Comparison of ENCODE assay signal across 7 cellular contexts in genomic region chr16:89720859-89721643, GRCh38.
DNase-seq lines count a peak whose midpoint lies in the region; ATAC-seq and TF ChIP-seq lines count a peak whose summit lies in the region.

TSS of gene VPS9D1 (minus strand) at chr16:89720898. CDS start at chr16:89720861, 37 bp downstream.
A gene with protein sequence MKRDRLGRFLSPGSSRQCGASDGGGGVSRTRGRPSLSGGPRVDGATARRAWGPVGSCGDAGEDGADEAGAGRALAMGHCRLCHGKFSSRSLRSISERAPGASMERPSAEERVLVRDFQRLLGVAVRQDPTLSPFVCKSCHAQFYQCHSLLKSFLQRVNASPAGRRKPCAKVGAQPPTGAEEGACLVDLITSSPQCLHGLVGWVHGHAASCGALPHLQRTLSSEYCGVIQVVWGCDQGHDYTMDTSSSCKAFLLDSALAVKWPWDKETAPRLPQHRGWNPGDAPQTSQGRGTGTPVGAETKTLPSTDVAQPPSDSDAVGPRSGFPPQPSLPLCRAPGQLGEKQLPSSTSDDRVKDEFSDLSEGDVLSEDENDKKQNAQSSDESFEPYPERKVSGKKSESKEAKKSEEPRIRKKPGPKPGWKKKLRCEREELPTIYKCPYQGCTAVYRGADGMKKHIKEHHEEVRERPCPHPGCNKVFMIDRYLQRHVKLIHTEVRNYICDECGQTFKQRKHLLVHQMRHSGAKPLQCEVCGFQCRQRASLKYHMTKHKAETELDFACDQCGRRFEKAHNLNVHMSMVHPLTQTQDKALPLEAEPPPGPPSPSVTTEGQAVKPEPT (plus strand): TSS chr16:89721537. CDS start chr16:89721641, 104 bp downstream.

- H3K4me3 ChIP-seq in WI38 (ENCODE audit: low read depth, low read length) (peak within 1 kb of the TSS; percentile 84), cardiac fibroblast (replicated peaks in 1 of 2; ENCODE audit: low read depth in 2 of 2, low read length in 2 of 2) (peak within 1 kb of the TSS; percentile 73 to 76)

- TF ChIP-seq CTCF in GM13977 (IDR thresholded peaks at IDR 0.05; ENCODE audit: extremely low read depth, insufficient read depth, missing control alignments) (no peak), WI38 (IDR thresholded peaks at IDR 0.05; ENCODE audit: low read depth, low read length) (no peak), cardiac fibroblast (IDR thresholded peaks at IDR 0.05; ENCODE audit: low read depth, low read length) (no peak)

- in situ Hi-C loops in GM13977 (cut with MboI; ENCODE audit: low pct_unique_long_range_greater_than_20kb, low sequenced_read_pairs, unreplicated experiment): no loop called here

- ATAC-seq in HG02763 (IDR thresholded peaks at IDR 0.05; ENCODE audit: unreplicated experiment): peak; percentile 57

- peak; percentile 87 for DNase-seq in GM13977 (ENCODE audit: low spot score)
- peak; percentile 75 for DNase-seq in NCI-H2107 (lab: John Stamatoyannopoulos, UW)
- peak; percentile 76 to 82 for DNase-seq in cardiac fibroblast (ENCODE audit: low read depth in 2 of 2)
- peak; percentile 81 for DNase-seq in iris pigment epithelial cell (ENCODE audit: low read depth)
- peak; percentile 90 for DNase-seq in stimulated activated CD4-positive, alpha-beta T cell treated with anti-CD3 and anti-CD28 coated beads, Interleukin-12 subunit alpha, Interleukin-12 subunit beta, amount 100 ng/mL, for 4 hours

Comparison
In these comparisons a context has a peak if more than half of its experiments do, and no peak if none do; other contexts are left out.
1. Peak in every context shown above with its lines: DNase-seq, ATAC-seq and H3K4me3 ChIP-seq.